ENCODE assay signal across 12 cellular contexts in genomic region chr22:42217019-42217751, GRCh38. TPM values are rescaled to one million over a fixed set of nuclear protein-coding genes. Genes with fewer than 3 reads are reported as not detected.
DNase-seq lines count a peak whose midpoint lies in the region; ATAC-seq and TF ChIP-seq lines count a peak whose summit lies in the region.
"Had no signal": no experiment of that assay in that cellular context is flagged by ENCODE, and none has a peak within 500 bp of the region (broad histone marks: within the 10 kb centered on the region; RNA-seq: fewer than 3 reads in every experiment).

No MANE protein-coding gene starts in this region.

- no peaks in the 10 kb centered on the region for H3K9me2 ChIP-seq in Karpas-422 (replicated peaks; ENCODE audit: insufficient read depth, low read length)

- H3K9me3 Mint-ChIP-seq in activated CD4-positive, alpha-beta T cell treated with anti-CD3 and anti-CD28 coated beads for 36 hours (ENCODE audit: low read depth) = no peaks in the 10 kb centered on the region
- no peaks in the 10 kb centered on the region for H3K9me3 Mint-ChIP-seq in progenitor cell of endocrine pancreas (ENCODE audit: low read depth)

- H3K4me3 Mint-ChIP-seq in activated CD4-positive, alpha-beta T cell treated with anti-CD3 and anti-CD28 coated beads for 36 hours = no peak overlapping the region
- no peak overlapping the region for H3K4me3 Mint-ChIP-seq in progenitor cell of endocrine pancreas (ENCODE audit: low read depth)

- H3K4me3 ChIP-seq in Karpas-422 (ENCODE audit: low read length) = no peak overlapping the region
- no peak overlapping the region for H3K4me3 ChIP-seq in dorsolateral prefrontal cortex
- no peak overlapping the region for H3K4me3 ChIP-seq in WERI-Rb-1 (ENCODE audit: low read depth, low read length)
- H3K4me3 ChIP-seq: suprapubic skin had no signal

- peaks cover 17% of the 10 kb centered on the region for H3K4me1 ChIP-seq in Karpas-422 (ENCODE audit: low read length)

- peak overlapping the region; percentile 7; the same call in 1 of the 2 replicates for H3K27ac ChIP-seq in Karpas-422 (ENCODE audit: low read length)
- H3K27ac ChIP-seq in dorsolateral prefrontal cortex = peak overlapping the region in 42 of 59 donors; percentile 5 to 95 (median 41)
- H3K27ac ChIP-seq in WERI-Rb-1 = no peak overlapping the region
- H3K27ac ChIP-seq: suprapubic skin had no signal

- H2AFZ ChIP-seq in Karpas-422 (ENCODE audit: low read length) = no peak overlapping the region

- no peaks in the 10 kb centered on the region for H3K27me3 Mint-ChIP-seq in activated CD4-positive, alpha-beta T cell treated with anti-CD3 and anti-CD28 coated beads for 36 hours
- H3K27me3 Mint-ChIP-seq in progenitor cell of endocrine pancreas = no peaks in the 10 kb centered on the region

- peak; percentile 94 for ATAC-seq in activated CD4-positive, alpha-beta T cell treated with anti-CD3 and anti-CD28 coated beads for 36 hours

- POLR2A ChIA-PET in activated CD4-positive, alpha-beta T cell treated with anti-CD3 and anti-CD28 coated beads for 36 hours (lab: Charles Lee) = interaction anchor here (0.5 to 1.5 kb wide), 3 partner anchors 26 to 242 kb away, joined by 3 to 6 read pairs (median 3); no protein-coding TSS in a partner anchor

- CTCF ChIA-PET in activated CD4-positive, alpha-beta T cell treated with anti-CD3 and anti-CD28 coated beads for 36 hours (lab: Charles Lee) = interaction anchor here (0.7 to 2.9 kb wide), 12 partner anchors 9 to 373 kb away, joined by 3 to 11 read pairs (median 4); no protein-coding TSS in a partner anchor

- peaks cover 48% of the 10 kb centered on the region for H3K4me1 Mint-ChIP-seq in activated CD4-positive, alpha-beta T cell treated with anti-CD3 and anti-CD28 coated beads for 36 hours
- H3K4me1 Mint-ChIP-seq in progenitor cell of endocrine pancreas (ENCODE audit: low read depth) = peaks cover 17% of the 10 kb centered on the region

- no peaks in the 10 kb centered on the region for H3K9me3 ChIP-seq in Karpas-422 (ENCODE audit: low read length)
- H3K9me3 ChIP-seq in WERI-Rb-1 (ENCODE audit: severe bottlenecking) = no peaks in the 10 kb centered on the region
- H3K9me3 ChIP-seq: suprapubic skin had no signal

- H4K20me1 ChIP-seq in Karpas-422 (ENCODE audit: insufficient read depth, low read depth, low read length) = peaks cover 23% of the 10 kb centered on the region

- no peaks in the 10 kb centered on the region for H3K27me3 ChIP-seq in Karpas-422 (ENCODE audit: low read length)
- H3K27me3 ChIP-seq in dorsolateral prefrontal cortex = no peaks in the 10 kb centered on the region
- no peaks in the 10 kb centered on the region for H3K27me3 ChIP-seq in WERI-Rb-1 (ENCODE audit: insufficient read depth, low read depth, severe bottlenecking)
- H3K27me3 ChIP-seq: suprapubic skin had no signal

- intact Hi-C loops in activated CD4-positive, alpha-beta T cell treated with anti-CD3 and anti-CD28 coated beads for 36 hours (cut with DNase I, micrococcal nuclease) = loop anchor here (1.0 to 2.0 kb wide), 2 partner anchors 34 to 37 kb away; no protein-coding TSS in a partner anchor
- intact Hi-C loops in dorsolateral prefrontal cortex (cut with DNase I) = loop anchor here in 1 of 2 donors (10.0 kb wide), 1 partner anchor 48 kb away; no protein-coding TSS in a partner anchor

- TF ChIP-seq CTCF in dorsolateral prefrontal cortex (IDR thresholded peaks at IDR 0.05 in 54 of 56, conservative IDR thresholded peaks at IDR 0.05 in 2 of 56; ENCODE audit: low read depth in 1 of 56, partially characterized antibody in 56 of 56) = no peak
- no peak for TF ChIP-seq CTCF in progenitor cell of endocrine pancreas (IDR thresholded peaks at IDR 0.05; ENCODE audit: unreplicated experiment)
- TF ChIP-seq CTCF in WERI-Rb-1 (IDR thresholded peaks at IDR 0.05; ENCODE audit: low read depth, low read length) = no peak

- peak; percentile 55 for DNase-seq in activated CD4-positive, alpha-beta T cell treated with anti-CD3 and anti-CD28 coated beads for 36 hours
- no peak for DNase-seq in activated CD4-positive, alpha-beta T cell treated with anti-CD3 and anti-CD28 coated beads for 4 hours
- DNase-seq in Karpas-422 = no peak
- DNase-seq in dorsolateral prefrontal cortex = no peak
- no peak for DNase-seq in progenitor cell of endocrine pancreas (ENCODE audit: low spot score, unreplicated experiment)
- no peak for DNase-seq in WERI-Rb-1
- DNase-seq in D341Med (ENCODE audit: low spot score) = no peak
- no peak for DNase-seq in NCI-H1092 (lab: John Stamatoyannopoulos, UW)
- DNase-seq: cortex of kidney, NCI-H2227 treated with DMSO at 0.1 percent for 48 hours, occipital lobe had no signal

- no peak overlapping the region for H3K9ac ChIP-seq in Karpas-422 (ENCODE audit: low read length)

- peaks cover 87% of the 10 kb centered on the region for H3K79me2 ChIP-seq in Karpas-422 (ENCODE audit: low read length)

- H3K36me3 Mint-ChIP-seq in activated CD4-positive, alpha-beta T cell treated with anti-CD3 and anti-CD28 coated beads for 36 hours (ENCODE audit: low read depth) = peaks cover 32% of the 10 kb centered on the region
- H3K36me3 Mint-ChIP-seq in progenitor cell of endocrine pancreas (ENCODE audit: insufficient read depth) = peaks cover 7% of the 10 kb centered on the region

- no peak overlapping the region for H3K4me2 ChIP-seq in Karpas-422 (ENCODE audit: low read depth, low read length, poor library complexity, severe bottlenecking)

- H3K36me3 ChIP-seq in Karpas-422 (ENCODE audit: insufficient read depth, low read length) = peaks cover 8% of the 10 kb centered on the region
- peaks cover 33% of the 10 kb centered on the region for H3K36me3 ChIP-seq in WERI-Rb-1

- peak overlapping the region; percentile 90 for H3K27ac Mint-ChIP-seq in activated CD4-positive, alpha-beta T cell treated with anti-CD3 and anti-CD28 coated beads for 36 hours
- H3K27ac Mint-ChIP-seq in progenitor cell of endocrine pancreas = peak overlapping the region; percentile 83

RNA-seq across cellular contexts. Expression of gene TCF20, which starts 53.3 kb away (rescaled TPM):
- 10 to 100 TPM; 64.1 to 68.3 TPM for total RNA-seq in activated CD4-positive, alpha-beta T cell treated with anti-CD3 and anti-CD28 coated beads for 36 hours
- 38.1 and 60.1 TPM in 2 replicates for total RNA-seq in Karpas-422 (2014; rRNA removed; shearing (Covaris generic); ENCODE audit: low replicate concordance)
- total RNA-seq in dorsolateral prefrontal cortex (10 to 100 TPM; 46.9 to 80.5 (median 64.3) TPM), progenitor cell of endocrine pancreas (66.1 and 68.5 TPM in 2 replicates)
